In genomic region chr15:101200181-101200580, GRCh38 we compare ENCODE assay signal across 10 cellular contexts. TPM values are rescaled to one million over a fixed set of nuclear protein-coding genes. Genes with fewer than 3 reads are reported as not detected.
A peak's percentile ranks its signal among the peaks of the same experiment; 100 is the strongest.
DNase-seq lines count a peak whose midpoint lies in the region; ATAC-seq, FAIRE-seq and TF ChIP-seq lines count a peak whose summit lies in the region.
"Had no signal": no experiment of that assay in that cellular context is flagged by ENCODE, and none has a peak within 500 bp of the region (broad histone marks: within the 10 kb centered on the region; RNA-seq: fewer than 3 reads in every experiment).

No MANE protein-coding gene starts in this region.

- H3K36me3 Mint-ChIP-seq in GM23338 (ENCODE audit: low read depth) = no peaks in the 10 kb centered on the region
- peaks cover 0 to 7% (median 0%) of the 10 kb centered on the region in 5 donors for H3K36me3 Mint-ChIP-seq in naive thymus-derived CD4-positive, alpha-beta T cell

- H3K9me3 ChIP-seq in A549 (no peaks in the 10 kb centered on the region), adipocyte (ENCODE audit: control insufficient read depth, low read length) (no peaks in the 10 kb centered on the region)
- no peaks in the 10 kb centered on the region for H3K9me3 ChIP-seq in naive thymus-derived CD4-positive, alpha-beta T cell (ENCODE audit: control insufficient read depth in 2 of 3, low read length in 3 of 3)

- WGBS in A549 (ENCODE audit: missing lambda C conversion rate) = 89% methylated on average over 9 of the region's 9 CpGs

- in situ Hi-C loops in GM13977 (cut with MboI; ENCODE audit: low pct_unique_long_range_greater_than_20kb, low sequenced_read_pairs, unreplicated experiment) = no loop called here

- no peaks in the 10 kb centered on the region for H3K9me3 Mint-ChIP-seq in GM23338
- H3K9me3 Mint-ChIP-seq in naive thymus-derived CD4-positive, alpha-beta T cell = no peaks in the 10 kb centered on the region
- H3K9me3 Mint-ChIP-seq: neural crest cell had no signal

- no peak overlapping the region for H3K4me3 Mint-ChIP-seq in GM23338
- H3K4me3 Mint-ChIP-seq in naive thymus-derived CD4-positive, alpha-beta T cell = peak overlapping the region in 9 of 10 donors; percentile 12 to 77 (median 42)
- H3K4me3 Mint-ChIP-seq: neural crest cell had no signal

- intact Hi-C loops in naive thymus-derived CD4-positive, alpha-beta T cell (cut with micrococcal nuclease) = no loop called here

- FAIRE-seq in A549 (lab: Jason Lieb, UNC) = no peak
- no peak for FAIRE-seq in D721Med (lab: Jason Lieb, UNC)

- no peak for TF ChIP-seq EP300 in A549 (IDR thresholded peaks at IDR 0.05)

- H3K27me3 Mint-ChIP-seq in GM23338 (ENCODE audit: insufficient read depth, low read depth, poor library complexity) = peaks cover 15% of the 10 kb centered on the region
- no peaks in the 10 kb centered on the region for H3K27me3 Mint-ChIP-seq in naive thymus-derived CD4-positive, alpha-beta T cell

- H3K36me3 ChIP-seq in GM23338 (ENCODE audit: insufficient read depth) = no peaks in the 10 kb centered on the region
- no peaks in the 10 kb centered on the region for H3K36me3 ChIP-seq in adipocyte (ENCODE audit: control insufficient read depth, insufficient read depth, low read length, severe bottlenecking)
- no peaks in the 10 kb centered on the region for H3K36me3 ChIP-seq in naive thymus-derived CD4-positive, alpha-beta T cell (ENCODE audit: control insufficient read depth in 2 of 3, insufficient read depth in 3 of 3, low read length in 3 of 3)

- H3K9ac ChIP-seq in adipocyte (ENCODE audit: low read length) = peak overlapping the region; percentile 17

- H3K4me1 ChIP-seq in A549 = peaks cover 44% of the 10 kb centered on the region
- H3K4me1 ChIP-seq in GM23338 (ENCODE audit: insufficient read depth) = peaks cover 42% of the 10 kb centered on the region
- H3K4me1 ChIP-seq in adipocyte (ENCODE audit: control insufficient read depth, insufficient read depth, low read length) = peaks cover 43% of the 10 kb centered on the region
- peaks cover 13 to 16% of the 10 kb centered on the region in 2 donors for H3K4me1 ChIP-seq in naive thymus-derived CD4-positive, alpha-beta T cell (ENCODE audit: control insufficient read depth in 2 of 2, insufficient read depth in 2 of 2, low read length in 2 of 2)

- POLR2A ChIA-PET in A549 (lab: Yijun Ruan, JAX) = no interaction called here
- POLR2A ChIA-PET in naive thymus-derived CD4-positive, alpha-beta T cell (lab: Charles Lee) = no interaction called here

- no peak for TF ChIP-seq POLR2A in A549 (IDR thresholded peaks at IDR 0.05; ENCODE audit: low read length)

- ATAC-seq in A549 (no peak), GM23338 (no peak), HG02870 (IDR thresholded peaks at IDR 0.05; ENCODE audit: unreplicated experiment) (no peak), HG02798 (IDR thresholded peaks at IDR 0.05; ENCODE audit: poor library complexity, unreplicated experiment) (no peak)
- ATAC-seq in naive thymus-derived CD4-positive, alpha-beta T cell = no peak

- peaks cover 59% of the 10 kb centered on the region for H3K4me1 Mint-ChIP-seq in GM23338
- H3K4me1 Mint-ChIP-seq in naive thymus-derived CD4-positive, alpha-beta T cell = peaks cover 33 to 84% (median 75%) of the 10 kb centered on the region in 7 donors

- no peaks in the 10 kb centered on the region for H3K9me2 ChIP-seq in GM23338 (ENCODE audit: insufficient read depth)

- peak overlapping the region in 1 of 2 experiments; percentile 37; a peak in 1 of 6 replicates for H3K27ac ChIP-seq in A549
- H3K27ac ChIP-seq in GM23338 (ENCODE audit: low read depth) = peak overlapping the region; percentile 56
- no peak overlapping the region for H3K27ac ChIP-seq in naive thymus-derived CD4-positive, alpha-beta T cell (ENCODE audit: low read depth, low read length)

- H3K4me3 ChIP-seq in A549 = no peak overlapping the region
- H3K4me3 ChIP-seq in GM23338 = no peak overlapping the region
- H3K4me3 ChIP-seq in adipocyte (ENCODE audit: low read length) = no peak overlapping the region
- H3K4me3 ChIP-seq in naive thymus-derived CD4-positive, alpha-beta T cell (ENCODE audit: low read length) = no peak overlapping the region

- H3K79me2 ChIP-seq in GM23338 (replicated peaks; ENCODE audit: insufficient read depth) = peaks cover 85% of the 10 kb centered on the region

- no peak for DNase-seq in A549 (ENCODE audit: low read depth in 1 of 2, low spot score in 1 of 2)
- DNase-seq in GM23338 (ENCODE audit: low spot score) = no peak
- DNase-seq in adipocyte (ENCODE audit: low read depth) = no peak
- no peak for DNase-seq in naive thymus-derived CD4-positive, alpha-beta T cell
- DNase-seq in D721Med (ENCODE audit: insufficient read length, low spot score) = no peak
- DNase-seq in GM13977 (ENCODE audit: low spot score) = no peak
- DNase-seq: NCI-H1092 treated with DMSO at 0.1 percent for 48 hours had no signal

- H3K4me2 ChIP-seq in A549 (peak overlapping the region; percentile 50), GM23338 (no peak overlapping the region)

- H2AFZ ChIP-seq in GM23338 = no peak overlapping the region

- CTCF ChIA-PET in A549 (lab: Yijun Ruan, JAX) = no interaction called here
- CTCF ChIA-PET in naive thymus-derived CD4-positive, alpha-beta T cell (lab: Charles Lee) = no interaction called here

- no peaks in the 10 kb centered on the region for H3F3A ChIP-seq in GM23338 (replicated peaks; ENCODE audit: low read depth)

- H4K20me1 ChIP-seq in GM23338 (replicated peaks; ENCODE audit: insufficient read depth) = peaks cover 47% of the 10 kb centered on the region

- TF ChIP-seq CTCF in A549 (IDR thresholded peaks at IDR 0.05) (no peak), GM23338 (conservative IDR thresholded peaks at IDR 0.05; ENCODE audit: low read depth in 2 of 2) (no peak), D721Med (IDR thresholded peaks at IDR 0.05; ENCODE audit: insufficient read depth, missing control alignments) (no peak), GM13977 (IDR thresholded peaks at IDR 0.05; ENCODE audit: extremely low read depth, insufficient read depth, missing control alignments) (no peak)

- H3K27ac Mint-ChIP-seq in GM23338 = no peak overlapping the region
- peak overlapping the region in 7 of 9 donors; percentile 3 to 83 (median 38) for H3K27ac Mint-ChIP-seq in naive thymus-derived CD4-positive, alpha-beta T cell

- no peak for TF ChIP-seq RAD21 in A549 (conservative IDR thresholded peaks at IDR 0.05 in 1 of 2, IDR thresholded peaks at IDR 0.05 in 1 of 2)

- H3K27me3 ChIP-seq in GM23338 (ENCODE audit: insufficient read depth) (no peaks in the 10 kb centered on the region), adipocyte (replicated peaks; ENCODE audit: control insufficient read depth, insufficient read depth, low read length) (no peaks in the 10 kb centered on the region)
- H3K27me3 ChIP-seq in naive thymus-derived CD4-positive, alpha-beta T cell (ENCODE audit: control insufficient read depth in 2 of 2, insufficient read depth in 2 of 2, low read length in 2 of 2) = no peaks in the 10 kb centered on the region

TF ChIP-seq in A549, 52 proteins besides CTCF, POLR2A, EP300 and RAD21 (continues in another document):
- TF ChIP-seq JUN (IDR thresholded peaks at IDR 0.05) (no peak), TFCP2L1 (CRISPR knock-in tag; IDR thresholded peaks at IDR 0.05) (no peak), MYC (IDR thresholded peaks at IDR 0.05; ENCODE audit: borderline replicate concordance, low read length) (no peak), CEBPB (IDR thresholded peaks at IDR 0.05) (no peak), HOXB5 (CRISPR knock-in tag; IDR thresholded peaks at IDR 0.05) (no peak)

TF ChIP-seq in GM23338, 12 proteins besides CTCF, POLR2A, EP300 and RAD21:
- no peak for TF ChIP-seq ZNF331 (CRISPR knock-in tag; IDR thresholded peaks at IDR 0.05; ENCODE audit: low read depth)
- TF ChIP-seq CREB1 (CRISPR knock-in tag; IDR thresholded peaks at IDR 0.05; ENCODE audit: low read depth) = no peak
- no peak for TF ChIP-seq EZH2 (IDR thresholded peaks at IDR 0.05; ENCODE audit: low read depth, unreplicated experiment)
- no peak for TF ChIP-seq ETS1 (IDR thresholded peaks at IDR 0.05)
- TF ChIP-seq ZNF114 (CRISPR knock-in tag; IDR thresholded peaks at IDR 0.05) = no peak
- no peak for TF ChIP-seq NANOG (IDR thresholded peaks at IDR 0.05; ENCODE audit: borderline replicate concordance)
- TF ChIP-seq STAT1 (IDR thresholded peaks at IDR 0.05; ENCODE audit: unreplicated experiment) = no peak
- TF ChIP-seq POLR2AphosphoS5 (IDR thresholded peaks at IDR 0.05; ENCODE audit: low read depth) = no peak
- no peak for TF ChIP-seq EZH2phosphoT487 (IDR thresholded peaks at IDR 0.05; ENCODE audit: unreplicated experiment)

RNA-seq across cellular contexts. Expression of gene CHSY1, which starts 51.7 kb away (rescaled TPM):
- polyA plus RNA-seq in A549 (2011; rRNA removed) (27.9 and 28.1 TPM in 2 replicates), A549 (2017; fragmentation: RNase III; extraction: RNeasy Plus Mini Kit Qiagen cat#74134 plus additional on column Dnase treatment) (16.0 to 17.7 TPM (median 17.4 TPM) in 3 replicates), GM23338 (2016; fragmentation: Nextera tagmentation; extraction: Ambion mirVana) (9.8 and 11.6 TPM in 2 replicates)
- polyA plus RNA-seq in A549 (2012; cell fraction: cytosol; rRNA removed) = 11.2 and 13.5 TPM in 2 replicates
- polyA plus RNA-seq in A549 (2012; cell fraction: nucleus; rRNA removed) = 4.6 and 8.0 TPM in 2 replicates
- 22.0 and 23.6 TPM in 2 replicates for polyA minus RNA-seq in A549 (2011; rRNA and poly(A)+ RNA removed)
- 45.4 and 47.7 TPM in 2 replicates for total RNA-seq in GM23338 (2014; rRNA removed; shearing (Covaris generic))
- 10 to 100 TPM in 3 of 5 experiments, 1 to 10 TPM in 2; 8.9 to 47.0 (median 10.8) TPM for total RNA-seq in naive thymus-derived CD4-positive, alpha-beta T cell
- 1 to 10 TPM in 1 of 2 donors, under 1 TPM in 1; 0.78 to 1.2 TPM for polyA plus RNA-seq in naive thymus-derived CD4-positive, alpha-beta T cell
